1 cellular context compared by ENCODE assay signal in the genomic region with DNA sequence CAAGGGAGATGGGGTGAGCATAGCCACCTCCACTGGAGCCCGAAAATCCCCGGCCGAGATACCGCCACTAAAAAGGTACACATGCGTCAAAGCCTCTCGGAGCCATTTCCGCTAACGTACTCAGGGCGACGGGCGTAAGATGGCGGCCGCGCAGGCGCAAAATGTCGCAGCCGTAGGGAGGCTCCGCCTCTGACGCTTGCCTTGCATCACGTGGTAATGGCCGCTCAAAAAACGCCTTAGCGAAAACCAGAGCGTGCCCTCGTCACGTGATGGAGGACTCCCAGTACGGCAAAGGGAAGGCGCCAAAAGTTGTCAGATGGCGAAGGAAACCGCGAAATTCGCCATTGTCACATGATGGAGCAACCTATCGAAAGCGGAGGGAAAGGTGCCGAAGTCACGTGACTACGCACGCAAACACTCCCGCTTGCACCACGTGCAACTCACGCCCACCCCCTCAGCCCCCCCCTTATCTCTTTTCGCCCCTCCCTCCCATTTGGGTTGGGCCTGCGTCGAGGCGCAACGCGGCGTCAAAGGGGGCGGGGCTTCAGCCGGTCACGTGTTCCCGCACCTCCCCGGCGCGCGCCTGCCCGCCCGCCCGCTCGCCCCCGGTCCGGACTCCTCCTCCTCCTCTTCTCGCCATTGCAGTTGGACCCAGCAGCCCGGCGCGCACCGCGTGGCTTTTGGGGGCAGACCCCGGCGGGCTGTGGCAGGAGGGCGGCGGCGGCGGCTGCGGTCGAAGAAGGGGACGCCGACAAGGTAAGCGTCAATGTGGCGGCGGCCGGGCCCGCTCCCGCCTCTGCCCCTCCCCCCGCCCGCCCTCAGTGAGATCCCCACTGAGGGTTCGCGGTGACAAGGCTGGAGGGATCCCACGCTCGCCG.
TF ChIP-seq lines count a peak whose summit lies in the region.

Gene ILF3, plus strand, starts transcription at position 615 of the 878 bp plus-strand sequence. CDS start 16,260 bp downstream, outside the sequence.

TF ChIP-seq in liver, 16 proteins besides CTCF, POLR2A, EP300 and RAD21 (continued from another document):
- TF ChIP-seq ATF3 (IDR thresholded peaks at IDR 0.05) (peak; percentile 83), HNF4A (conservative IDR thresholded peaks at IDR 0.05) (peak in 1 of 2 donors; percentile 25), SP1 (IDR thresholded peaks at IDR 0.05) (peak; percentile 87), JUND (IDR thresholded peaks at IDR 0.05) (no peak), GABPA (IDR thresholded peaks at IDR 0.05 in 1 of 2, conservative IDR thresholded peaks at IDR 0.05 in 1 of 2) (peak; percentile 24 to 85), FOXA2 (IDR thresholded peaks at IDR 0.05) (peak; percentile 55), NR2F2 (IDR thresholded peaks at IDR 0.05) (peak; percentile 47), EGR1 (IDR thresholded peaks at IDR 0.05; ENCODE audit: low read depth in 2 of 2) (peak; percentile 83 to 93), FOXA1 (IDR thresholded peaks at IDR 0.05) (no peak), HNF4G (IDR thresholded peaks at IDR 0.05) (no peak), ZBTB33 (IDR thresholded peaks at IDR 0.05) (peak; percentile 98), RXRA (IDR thresholded peaks at IDR 0.05) (peak; percentile 34 to 66)
- TF ChIP-seq, protein P1, sequence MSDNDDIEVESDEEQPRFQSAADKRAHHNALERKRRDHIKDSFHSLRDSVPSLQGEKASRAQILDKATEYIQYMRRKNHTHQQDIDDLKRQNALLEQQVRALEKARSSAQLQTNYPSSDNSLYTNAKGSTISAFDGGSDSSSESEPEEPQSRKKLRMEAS (IDR thresholded peaks at IDR 0.05), result peak; percentile 95
TF ChIP-seq in liver: peak in this region for 13.
